Comparison of ENCODE assay signal across 8 cellular contexts in the genomic region with DNA sequence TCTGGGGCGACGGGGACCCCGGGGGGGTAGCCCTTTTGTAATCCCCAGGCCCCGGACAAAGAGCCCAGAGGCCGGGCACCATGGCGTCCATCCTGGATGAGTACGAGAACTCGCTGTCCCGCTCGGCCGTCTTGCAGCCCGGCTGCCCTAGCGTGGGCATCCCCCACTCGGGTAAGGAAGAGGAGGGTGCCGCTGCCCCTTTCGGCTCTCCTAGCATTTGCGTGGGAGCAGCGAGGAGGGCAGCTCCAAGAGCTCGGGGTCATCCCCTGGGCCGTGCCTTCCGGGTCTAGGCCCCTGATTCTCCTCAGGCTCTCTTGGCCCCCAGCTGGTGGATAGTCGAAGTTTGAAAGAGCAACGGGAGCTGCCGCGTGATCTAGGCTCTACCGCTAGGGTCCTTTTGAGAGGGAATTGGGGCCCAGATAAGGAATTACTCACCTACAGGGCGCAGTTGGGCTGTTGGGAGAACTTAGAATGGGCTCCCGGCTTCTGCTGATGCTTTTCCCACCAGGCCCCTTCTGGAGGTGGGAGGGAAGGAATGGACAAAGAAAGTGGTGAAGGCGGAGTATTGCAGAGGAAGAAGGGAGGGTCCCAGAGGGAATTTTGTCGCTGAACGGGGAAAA. TPM values are rescaled to one million over a fixed set of nuclear protein-coding genes. Genes with fewer than 3 reads are reported as not detected.
A peak's percentile ranks its signal among the peaks of the same experiment; 100 is the strongest.
DNase-seq lines count a peak whose midpoint lies in the region; ATAC-seq, FAIRE-seq and TF ChIP-seq lines count a peak whose summit lies in the region.

No MANE protein-coding gene starts in this region.

- H3K4me1 Mint-ChIP-seq in CD4-positive, alpha-beta T cell (ENCODE audit: low read depth), result peaks cover 39% of the 10 kb centered on the region

- H3K9ac ChIP-seq in GM12878 (ENCODE audit: control insufficient read depth, insufficient read depth, low read length) (peak overlapping the region; percentile 95), iPS-18a (ENCODE audit: low read length) (peak overlapping the region; percentile 93)

- RAD21 ChIA-PET in GM12878 (lab: Charles Lee; ENCODE audit: unreplicated experiment), result interaction anchor here (0.6 to 3.4 kb wide), 23 partner anchors 10 to 663 kb away, joined by 3 to 48 read pairs (median 6); a partner anchor contains a TSS

- H3K36me3 Mint-ChIP-seq in CD4-positive, alpha-beta T cell (ENCODE audit: low read depth), result peaks cover 44% of the 10 kb centered on the region

- intact Hi-C loops in CD4-positive, alpha-beta T cell (cut with DNase I, micrococcal nuclease), result loop anchor here (1.0 to 5.0 kb wide), 10 partner anchors 35 to 388 kb away; a partner anchor contains a TSS
- intact Hi-C loops in GM12878 (cut with micrococcal nuclease; ENCODE audit: unreplicated experiment), result loop anchor here (1.0 to 5.0 kb wide), 5 partner anchors 22 to 215 kb away; a partner anchor contains a TSS

- peak overlapping the region; percentile 72 for H2AFZ ChIP-seq in GM12878 (ENCODE audit: control insufficient read depth, low read depth, low read length)

- H3K4me3 ChIP-seq in GM12878 (peak overlapping the region; percentile 96), iPS-18a (ENCODE audit: low read length) (peak overlapping the region; percentile 91), small intestine (ENCODE audit: low read depth in 1 of 2, low read length in 2 of 2) (peak overlapping the region; percentile 57 to 82)

- POLR2A ChIA-PET in CD4-positive, alpha-beta T cell (lab: Charles Lee), result interaction anchor here (1.1 to 2.5 kb wide), 13 partner anchors 10 to 438 kb away, joined by 4 to 55 read pairs (median 7); a partner anchor contains a TSS
- POLR2A ChIA-PET in GM12878 (lab: Charles Lee), result interaction anchor here (0.6 to 4.9 kb wide), 14 partner anchors 10 to 1615 kb away, joined by 3 to 57 read pairs (median 4); a partner anchor contains a TSS

- peaks cover 20% of the 10 kb centered on the region for H3K79me2 ChIP-seq in GM12878 (ENCODE audit: control insufficient read depth, insufficient read depth, low read length)

- H3K4me3 Mint-ChIP-seq in CD4-positive, alpha-beta T cell, result peak overlapping the region; percentile 100

- no peaks in the 10 kb centered on the region for H3K27me3 ChIP-seq in CD4-positive, alpha-beta T cell (ENCODE audit: control insufficient read depth, insufficient read depth, low read length)
- H3K27me3 ChIP-seq in GM12878 (replicated peaks in 1 of 2; ENCODE audit: control insufficient read depth in 2 of 2, insufficient read depth in 2 of 2, low read length in 1 of 2), result no peaks in the 10 kb centered on the region
- peaks cover 18% of the 10 kb centered on the region for H3K27me3 ChIP-seq in iPS-18a (ENCODE audit: control insufficient read depth, insufficient read depth, low read length)
- H3K27me3 ChIP-seq in small intestine (ENCODE audit: control insufficient read depth in 2 of 2, insufficient read depth in 2 of 2, low read length in 2 of 2), result no peaks in the 10 kb centered on the region

- H3K4me2 ChIP-seq in GM12878 (ENCODE audit: control insufficient read depth, insufficient read depth), result peak overlapping the region; percentile 93

- no peak for TF ChIP-seq POLR2A in GM12878 (IDR thresholded peaks at IDR 0.05; ENCODE audit: low read depth, low read length)

- H3K27ac ChIP-seq in CD4-positive, alpha-beta T cell (ENCODE audit: low read depth, low read length), result peak overlapping the region; percentile 57
- peak overlapping the region; percentile 86 for H3K27ac ChIP-seq in GM12878 (ENCODE audit: control insufficient read depth, insufficient read depth)
- peak overlapping the region; percentile 51 for H3K27ac ChIP-seq in iPS-18a (ENCODE audit: low read length)
- peak overlapping the region; percentile 56 to 92 for H3K27ac ChIP-seq in small intestine (ENCODE audit: low read depth in 1 of 2, low read length in 1 of 2)

- TF ChIP-seq EP300 in GM12878 (IDR thresholded peaks at IDR 0.05; ENCODE audit: borderline replicate concordance in 1 of 2, control insufficient read depth in 1 of 2, low read depth in 2 of 2, low read length in 2 of 2), result no peak

- peak; percentile 49 for ATAC-seq in CD4-positive, alpha-beta T cell (ENCODE audit: poor library complexity)
- ATAC-seq in GM19351 (IDR thresholded peaks at IDR 0.05; ENCODE audit: unreplicated experiment), result peak; percentile 44
- ATAC-seq in GM12878, result peak; percentile 82
- ATAC-seq in GM19463 (IDR thresholded peaks at IDR 0.05; ENCODE audit: unreplicated experiment), result no peak

- no peaks in the 10 kb centered on the region for H4K20me1 ChIP-seq in GM12878 (ENCODE audit: control insufficient read depth, insufficient read depth)

- no peaks in the 10 kb centered on the region for H3K27me3 Mint-ChIP-seq in CD4-positive, alpha-beta T cell

- H3K36me3 ChIP-seq in GM12878 (ENCODE audit: control insufficient read depth in 2 of 2, insufficient read depth in 2 of 2, low read length in 1 of 2) (peaks cover 0 to 9% of the 10 kb centered on the region in 2 experiments; a peak in 3 of 4 replicates), iPS-18a (ENCODE audit: control insufficient read depth, low read depth, low read length) (peaks cover 20% of the 10 kb centered on the region), small intestine (ENCODE audit: control insufficient read depth in 2 of 2, insufficient read depth in 2 of 2, low read length in 2 of 2) (peaks cover 2 to 6% of the 10 kb centered on the region in 2 donors)

- CTCF ChIA-PET in CD4-positive, alpha-beta T cell (lab: Charles Lee), result interaction anchor here (0.6 to 5.1 kb wide), 31 partner anchors 11 to 336 kb away, joined by 3 to 135 read pairs (median 5); a partner anchor contains a TSS
- CTCF ChIA-PET in GM12878 (lab: Yijun Ruan, JAX), result interaction anchor here (0.6 to 5.5 kb wide), 33 partner anchors 10 to 375 kb away, joined by 3 to 95 read pairs (median 4); a partner anchor contains a TSS

- peak; percentile 43 for TF ChIP-seq CTCF in CD4-positive, alpha-beta T cell (IDR thresholded peaks at IDR 0.05)
- peak; percentile 28 to 66 (median 59) for TF ChIP-seq CTCF in GM12878 (IDR thresholded peaks at IDR 0.05 in 2 of 3, conservative IDR thresholded peaks at IDR 0.05 in 1 of 3; ENCODE audit: control insufficient read depth in 2 of 3, extremely low read depth in 1 of 3, insufficient read depth in 1 of 3, low read depth in 3 of 3, low read length in 3 of 3)

- H3K9me3 ChIP-seq in CD4-positive, alpha-beta T cell (ENCODE audit: control insufficient read depth, low read length), result no peaks in the 10 kb centered on the region
- no peaks in the 10 kb centered on the region for H3K9me3 ChIP-seq in GM12878 (replicated peaks; ENCODE audit: control insufficient read depth, insufficient read depth, low read length)
- H3K9me3 ChIP-seq in iPS-18a (ENCODE audit: control insufficient read depth, low read depth, low read length), result no peaks in the 10 kb centered on the region
- H3K9me3 ChIP-seq in small intestine (ENCODE audit: control insufficient read depth, low read depth), result no peaks in the 10 kb centered on the region

- TF ChIP-seq RAD21 in GM12878 (IDR thresholded peaks at IDR 0.05; ENCODE audit: insufficient read depth, low read depth, low read length), result 0 out of 2 replicates have a peak, but pooled peaks have one; percentile 15

- H3K27ac Mint-ChIP-seq in CD4-positive, alpha-beta T cell, result peak overlapping the region; percentile 93

- H3K9me3 Mint-ChIP-seq in CD4-positive, alpha-beta T cell, result no peaks in the 10 kb centered on the region

- in situ Hi-C loops in KBM-7 (cut with MboI; ENCODE audit: low pct_unique_long_range_greater_than_20kb, low sequenced_read_pairs) (no loop called here), GM12878 (cut with MboI) (loop anchor here (5.0 kb wide), 1 partner anchor 37 kb away; no protein-coding TSS in a partner anchor)

- SMC1A ChIA-PET in GM12878 (lab: Charles Lee; ENCODE audit: uncharacterized antibody, unreplicated experiment), result interaction anchor here (0.7 to 3.5 kb wide), 19 partner anchors 9 to 201 kb away, joined by 3 to 144 read pairs (median 4); a partner anchor contains a TSS

- DNase-seq in CD4-positive, alpha-beta T cell, result peak in 9 of 10 experiments; percentile 20 to 56 (median 48)
- peak; percentile 83 for DNase-seq in KBM-7
- peak in 4 of 5 experiments; percentile 43 to 79 (median 50) for DNase-seq in T-helper 2 cell
- DNase-seq in GM12878 (ENCODE audit: low read depth, low spot score), result no peak
- DNase-seq in small intestine, result peak; percentile 65

- BruUV-seq in GM12878 (replicated peaks; lab: Mats Ljungman, UMichigan), result TSS peak; percentile 86

- H3K4me1 ChIP-seq in GM12878 (ENCODE audit: control insufficient read depth, insufficient read depth, low read length), result peaks cover 21% of the 10 kb centered on the region
- H3K4me1 ChIP-seq in iPS-18a (ENCODE audit: control insufficient read depth, low read depth, low read length), result no peaks in the 10 kb centered on the region
- peaks cover 2% of the 10 kb centered on the region in 2 donors for H3K4me1 ChIP-seq in small intestine (ENCODE audit: control insufficient read depth in 2 of 2, insufficient read depth in 1 of 2, low read depth in 1 of 2, low read length in 1 of 2)

- under 1% methylated on average over 31 of the region's 31 CpGs for WGBS in GM12878 (ENCODE audit: insufficient coverage, insufficient replicate concordance, low lambda C conversion rate, missing lambda C conversion rate)
- WGBS in small intestine, 3 donors, result 1 to 2% (median 2%) methylated on average over 25 to 31 of the region's 31 CpGs

- FAIRE-seq in GM12878 (lab: Jason Lieb, UNC) (peak; percentile 81), small intestine (lab: Jason Lieb, UNC) (no peak)

RNA-seq across cellular contexts. Expression of a gene that starts 0.5 kb away (rescaled TPM):
- total RNA-seq in CD4-positive, alpha-beta T cell, result 10 to 100 TPM; 20.8 to 21.7 TPM
- total RNA-seq in GM12878 (2013; cell fraction: nucleolus; rRNA removed), result 18.9 and 20.9 TPM in 2 replicates
- total RNA-seq in GM12878 (2014; rRNA removed), result 18.3 and 18.5 TPM in 2 replicates
- 9.0 and 10.0 TPM in 2 replicates for total RNA-seq in GM12878 (2014; rRNA removed; fragmentation: Illumina TruSeq; extraction: Trizol)
- total RNA-seq in GM12878 (2021), result 19.8 and 20.3 TPM in 2 replicates
- polyA plus RNA-seq in GM12878 (2011; ENCODE audit: low read depth), result 5.9 TPM
- 4.3 and 9.7 TPM in 2 replicates for polyA plus RNA-seq in GM12878 (2011; rRNA removed)
- polyA plus RNA-seq in GM12878 (2011; cell fraction: cytosol; rRNA removed), result 14.5 and 17.7 TPM in 2 replicates
- polyA plus RNA-seq in GM12878 (2011; cell fraction: nucleus; rRNA removed), result 18.8 and 21.0 TPM in 2 replicates
- polyA plus RNA-seq in GM12878 (2012), result 10.1 and 11.1 TPM in 2 replicates
- polyA plus RNA-seq in GM12878 (2014; fragmentation: Illumina TruSeq; extraction: Trizol), result 3.8 and 7.9 TPM in 2 replicates
- polyA plus RNA-seq in GM12878 (2014; fragmentation: Nextera tagmentation; extraction: Ambion mirVana), result 1 to 10 TPM in 1 of 2 experiments, under 1 TPM in 1; 0.71 to 1.7 TPM
- 11.3 and 12.7 TPM in 2 replicates for polyA plus RNA-seq in GM12878 (2014; rRNA removed)
- polyA plus RNA-seq in GM12878 (2016; fragmentation: Nextera tagmentation; extraction: Ambion mirVana), result 10 to 100 TPM; 16.0 to 20.4 TPM
- polyA minus RNA-seq in GM12878 (2011; rRNA and poly(A)+ RNA removed), result 30.4 and 40.0 TPM in 2 replicates
- polyA minus RNA-seq in GM12878 (2011; cell fraction: cytosol; rRNA and poly(A)+ RNA removed), result 13.0 and 13.4 TPM in 2 replicates
- 8.7 and 17.9 TPM in 2 replicates for polyA minus RNA-seq in GM12878 (2011; cell fraction: nucleus; rRNA and poly(A)+ RNA removed)
- 10 to 100 TPM in 2 of 3 donors, 1 to 10 TPM in 1; 7.6 to 11.2 (median 10.3) TPM for polyA plus RNA-seq in small intestine

RNA-seq across cellular contexts. Expression of a gene that starts 20.8 kb away (rescaled TPM):
- total RNA-seq in CD4-positive, alpha-beta T cell, result under 1 TPM; 0.36 TPM
- 35.3 and 37.1 TPM in 2 replicates for total RNA-seq in GM12878 (2013; cell fraction: nucleolus; rRNA removed)
- 11.5 and 13.0 TPM in 2 replicates for total RNA-seq in GM12878 (2014; rRNA removed)
- total RNA-seq in GM12878 (2014; rRNA removed; fragmentation: Illumina TruSeq; extraction: Trizol), result 6.9 and 7.3 TPM in 2 replicates
- 13.3 and 15.0 TPM in 2 replicates for total RNA-seq in GM12878 (2021)
- 4.9 TPM for polyA plus RNA-seq in GM12878 (2011; ENCODE audit: low read depth)
- polyA plus RNA-seq in GM12878 (2011; rRNA removed), result 30.2 and 39.3 TPM in 2 replicates
- 39.3 and 50.0 TPM in 2 replicates for polyA plus RNA-seq in GM12878 (2011; cell fraction: cytosol; rRNA removed)
- 30.7 and 31.8 TPM in 2 replicates for polyA plus RNA-seq in GM12878 (2011; cell fraction: nucleus; rRNA removed)
- polyA plus RNA-seq in GM12878 (2012), result 8.8 and 14.8 TPM in 2 replicates
- 7.6 and 7.8 TPM in 2 replicates for polyA plus RNA-seq in GM12878 (2014; fragmentation: Illumina TruSeq; extraction: Trizol)
- 1 to 10 TPM in 1 of 2 experiments, under 1 TPM in 1; 0.24 to 1.3 TPM for polyA plus RNA-seq in GM12878 (2014; fragmentation: Nextera tagmentation; extraction: Ambion mirVana)
- 15.7 and 16.5 TPM in 2 replicates for polyA plus RNA-seq in GM12878 (2014; rRNA removed)
- polyA plus RNA-seq in GM12878 (2016; fragmentation: Nextera tagmentation; extraction: Ambion mirVana), result 10 to 100 TPM in 1 of 2 experiments, 1 to 10 TPM in 1; 8.2 to 10.5 TPM
- polyA minus RNA-seq in GM12878 (2011; rRNA and poly(A)+ RNA removed), result 17.9 and 35.2 TPM in 2 replicates
- 13.5 and 20.2 TPM in 2 replicates for polyA minus RNA-seq in GM12878 (2011; cell fraction: cytosol; rRNA and poly(A)+ RNA removed)
- polyA minus RNA-seq in GM12878 (2011; cell fraction: nucleus; rRNA and poly(A)+ RNA removed), result 21.9 and 25.2 TPM in 2 replicates
- 1 to 10 TPM in 2 of 3 donors, under 1 TPM in 1; 0.67 to 1.9 (median 1.8) TPM for polyA plus RNA-seq in small intestine

RNA-seq across cellular contexts. Expression of a gene that starts 34.3 kb away (rescaled TPM):
- total RNA-seq in CD4-positive, alpha-beta T cell, result under 1 TPM; 0.11 to 0.14 TPM
- 8.1 and 8.2 TPM in 2 replicates for total RNA-seq in GM12878 (2013; cell fraction: nucleolus; rRNA removed)
- total RNA-seq in GM12878 (2014; rRNA removed) (0.05 TPM in 1 of 2 replicates, not detected in the other), GM12878 (2014; rRNA removed; fragmentation: Illumina TruSeq; extraction: Trizol) (0.04 TPM in 1 of 2 replicates, not detected in the other), GM12878 (2021) (0.08 TPM in 1 of 2 replicates, not detected in the other)
- polyA plus RNA-seq in GM12878 (2011; ENCODE audit: low read depth), result not detected
- polyA plus RNA-seq in GM12878 (2011; rRNA removed) (0.10 and 0.12 TPM in 2 replicates), GM12878 (2014; fragmentation: Illumina TruSeq; extraction: Trizol) (not detected in 2 replicates), GM12878 (2014; fragmentation: Nextera tagmentation; extraction: Ambion mirVana) (not detected), GM12878 (2014; rRNA removed) (0.06 TPM in 1 of 2 replicates, not detected in the other), GM12878 (2016; fragmentation: Nextera tagmentation; extraction: Ambion mirVana) (under 1 TPM in 1 of 2 experiments, not detected in 1; 0.16 TPM), small intestine (10 to 100 TPM in 1 of 3 donors, 1 to 10 TPM in 1, under 1 TPM in 1; 0.81 to 13.2 (median 1.3) TPM)
- polyA plus RNA-seq in GM12878 (2011; cell fraction: cytosol; rRNA removed), result 0.27 TPM in 2 replicates
- 0.69 and 0.99 TPM in 2 replicates for polyA plus RNA-seq in GM12878 (2011; cell fraction: nucleus; rRNA removed)
- 0.07 and 0.13 TPM in 2 replicates for polyA plus RNA-seq in GM12878 (2012)
- polyA minus RNA-seq in GM12878 (2011; rRNA and poly(A)+ RNA removed), result 0.15 and 0.37 TPM in 2 replicates
- not detected in 2 replicates for polyA minus RNA-seq in GM12878 (2011; cell fraction: cytosol; rRNA and poly(A)+ RNA removed)
- polyA minus RNA-seq in GM12878 (2011; cell fraction: nucleus; rRNA and poly(A)+ RNA removed), result 0.38 and 0.48 TPM in 2 replicates

RNA-seq across cellular contexts. Expression of a gene that starts 51.0 kb away (rescaled TPM):
- total RNA-seq in CD4-positive, alpha-beta T cell, result 1 to 10 TPM; 1.0 to 1.6 TPM
- total RNA-seq in GM12878 (2013; cell fraction: nucleolus; rRNA removed), result 46.9 and 54.3 TPM in 2 replicates
- total RNA-seq in GM12878 (2014; rRNA removed), result 18.8 and 18.9 TPM in 2 replicates
- 6.4 and 7.8 TPM in 2 replicates for total RNA-seq in GM12878 (2014; rRNA removed; fragmentation: Illumina TruSeq; extraction: Trizol)
- 26.6 and 28.6 TPM in 2 replicates for total RNA-seq in GM12878 (2021)
- polyA plus RNA-seq in GM12878 (2011; ENCODE audit: low read depth), result 3.1 TPM
- 4.8 and 8.2 TPM in 2 replicates for polyA plus RNA-seq in GM12878 (2011; rRNA removed)
- 17.8 and 26.2 TPM in 2 replicates for polyA plus RNA-seq in GM12878 (2011; cell fraction: cytosol; rRNA removed)
- polyA plus RNA-seq in GM12878 (2011; cell fraction: nucleus; rRNA removed), result 40.2 and 41.5 TPM in 2 replicates
- polyA plus RNA-seq in GM12878 (2012), result 8.4 and 9.5 TPM in 2 replicates
- polyA plus RNA-seq in GM12878 (2014; fragmentation: Illumina TruSeq; extraction: Trizol), result 11.0 and 12.4 TPM in 2 replicates
- 1 to 10 TPM; 3.5 to 4.0 TPM for polyA plus RNA-seq in GM12878 (2014; fragmentation: Nextera tagmentation; extraction: Ambion mirVana)
- 10.4 and 14.3 TPM in 2 replicates for polyA plus RNA-seq in GM12878 (2014; rRNA removed)
- 10 to 100 TPM; 10.1 to 12.1 TPM for polyA plus RNA-seq in GM12878 (2016; fragmentation: Nextera tagmentation; extraction: Ambion mirVana)
- 9.4 and 13.9 TPM in 2 replicates for polyA minus RNA-seq in GM12878 (2011; rRNA and poly(A)+ RNA removed)
- polyA minus RNA-seq in GM12878 (2011; cell fraction: cytosol; rRNA and poly(A)+ RNA removed), result 7.1 and 13.0 TPM in 2 replicates
- polyA minus RNA-seq in GM12878 (2011; cell fraction: nucleus; rRNA and poly(A)+ RNA removed), result 11.2 and 12.2 TPM in 2 replicates
- polyA plus RNA-seq in small intestine, result 100 to 1,000 TPM in 2 of 3 donors, 10 to 100 TPM in 1; 85.0 to 258 (median 170) TPM

RNA-seq across cellular contexts. Expression of a gene that starts 58.5 kb away (rescaled TPM):
- total RNA-seq in CD4-positive, alpha-beta T cell, result under 1 TPM; 0.42 to 0.47 TPM
- 3.4 and 4.0 TPM in 2 replicates for total RNA-seq in GM12878 (2013; cell fraction: nucleolus; rRNA removed)
- total RNA-seq in GM12878 (2014; rRNA removed), result 4.7 and 4.9 TPM in 2 replicates
- 2.0 and 2.1 TPM in 2 replicates for total RNA-seq in GM12878 (2014; rRNA removed; fragmentation: Illumina TruSeq; extraction: Trizol)
- total RNA-seq in GM12878 (2021), result 3.8 and 4.7 TPM in 2 replicates
- polyA plus RNA-seq in GM12878 (2011; ENCODE audit: low read depth), result 6.4 TPM
- 1.9 and 2.8 TPM in 2 replicates for polyA plus RNA-seq in GM12878 (2011; rRNA removed)
- 7.0 and 7.3 TPM in 2 replicates for polyA plus RNA-seq in GM12878 (2011; cell fraction: cytosol; rRNA removed)
- 4.0 and 7.6 TPM in 2 replicates for polyA plus RNA-seq in GM12878 (2011; cell fraction: nucleus; rRNA removed)
- 8.1 and 11.6 TPM in 2 replicates for polyA plus RNA-seq in GM12878 (2012)
- 0.68 and 1.8 TPM in 2 replicates for polyA plus RNA-seq in GM12878 (2014; fragmentation: Illumina TruSeq; extraction: Trizol)
- polyA plus RNA-seq in GM12878 (2014; fragmentation: Nextera tagmentation; extraction: Ambion mirVana), result under 1 TPM; 0.37 to 0.73 TPM
- polyA plus RNA-seq in GM12878 (2014; rRNA removed), result 5.7 and 5.9 TPM in 2 replicates
- polyA plus RNA-seq in GM12878 (2016; fragmentation: Nextera tagmentation; extraction: Ambion mirVana), result 1 to 10 TPM; 3.9 to 4.8 TPM
- 4.8 and 8.7 TPM in 2 replicates for polyA minus RNA-seq in GM12878 (2011; rRNA and poly(A)+ RNA removed)
- 5.0 and 5.9 TPM in 2 replicates for polyA minus RNA-seq in GM12878 (2011; cell fraction: cytosol; rRNA and poly(A)+ RNA removed)
- 7.1 and 9.2 TPM in 2 replicates for polyA minus RNA-seq in GM12878 (2011; cell fraction: nucleus; rRNA and poly(A)+ RNA removed)
- 10 to 100 TPM in 1 of 3 donors, 1 to 10 TPM in 2; 1.1 to 37.3 (median 8.9) TPM for polyA plus RNA-seq in small intestine

Comparison
In these comparisons a context has a peak if more than half of its experiments do, and no peak if none do; other contexts are left out.
1. RNA of a gene that starts 20.8 kb away (total RNA-seq): 6.9 to 37.1 TPM in GM12878; 0.36 TPM in CD4-positive, alpha-beta T cell; every median in the first group is over 4 times any median in the second.
2. Peak in every context shown above with its lines, with median percentiles within 50 percentile points of each other: H3K27ac ChIP-seq and H3K4me3 ChIP-seq.